In genomic region chr3:186095584-186096061, GRCh38 we compare ENCODE assay signal across 14 cellular contexts. TPM values are rescaled to one million over a fixed set of nuclear protein-coding genes. Genes with fewer than 3 reads are reported as not detected.
DNase-seq lines count a peak whose midpoint lies in the region; ATAC-seq and TF ChIP-seq lines count a peak whose summit lies in the region.
"Had no signal": no experiment of that assay in that cellular context is flagged by ENCODE, and none has a peak within 500 bp of the region (broad histone marks: within the 10 kb centered on the region; RNA-seq: fewer than 3 reads in every experiment).

No MANE protein-coding gene starts in this region.

- intact Hi-C loops in naive thymus-derived CD4-positive, alpha-beta T cell (cut with micrococcal nuclease) = no loop called here

- peaks cover 50 to 100% (median 66%) of the 10 kb centered on the region in 10 experiments for H3K4me1 ChIP-seq in BLaER1 treated with 17β-estradiol and CSF1 and Interleukin-3, amounts not matched to agents 10 nM and 100 nM
- peaks cover 4 to 31% (median 16%) of the 10 kb centered on the region in 3 donors for H3K4me1 ChIP-seq in gastroesophageal sphincter
- H3K4me1 ChIP-seq in naive thymus-derived CD4-positive, alpha-beta T cell (ENCODE audit: control insufficient read depth in 2 of 2, insufficient read depth in 2 of 2, low read length in 2 of 2) = no peaks in the 10 kb centered on the region

- no peak overlapping the region for H3K27ac Mint-ChIP-seq in naive thymus-derived CD4-positive, alpha-beta T cell

- H3K27ac ChIP-seq in BLaER1 treated with 17β-estradiol and CSF1 and Interleukin-3, amounts not matched to agents 10 nM and 100 nM = peak overlapping the region in 7 of 11 experiments; percentile 46 to 86 (median 75); a peak in 12 of 22 replicates
- no peak overlapping the region for H3K27ac ChIP-seq in gastroesophageal sphincter
- no peak overlapping the region for H3K27ac ChIP-seq in naive thymus-derived CD4-positive, alpha-beta T cell (ENCODE audit: low read depth, low read length)
- H3K27ac ChIP-seq: SJSA1 had no signal

- 85 to 88% methylated on average over 7 to 8 of the region's 8 CpGs for WGBS in gastroesophageal sphincter (ENCODE audit: low coverage in 1 of 2), 2 donors

- H3K4me2 ChIP-seq in BLaER1 treated with 17β-estradiol and CSF1 and Interleukin-3, amounts not matched to agents 10 nM and 100 nM = peak overlapping the region in 7 of 11 experiments; percentile 1 to 89 (median 77); a peak in 11 of 22 replicates

- DNase-seq in OCI-M1 (lab: John Stamatoyannopoulos, UW) (peak; percentile 41), cerebellar cortex (ENCODE audit: low spot score) (no peak), NCI-H524 treated with DMSO at 0.1 percent for 48 hours (lab: John Stamatoyannopoulos, UW) (no peak)
- no peak for DNase-seq in naive thymus-derived CD4-positive, alpha-beta T cell
- DNase-seq: activated CD4-positive, CD25-positive, alpha-beta regulatory T cell; effector memory CD4-positive, alpha-beta T cell; kidney glomerular epithelial cell; NCI-H1105 had no signal

- TF ChIP-seq EP300 in gastroesophageal sphincter (IDR thresholded peaks at IDR 0.05) = no peak

- CTCF ChIA-PET in naive thymus-derived CD4-positive, alpha-beta T cell (lab: Charles Lee) = no interaction called here

- peaks cover 64 to 77% (median 72%) of the 10 kb centered on the region in 5 donors for H3K27me3 Mint-ChIP-seq in naive thymus-derived CD4-positive, alpha-beta T cell

- no peak for TF ChIP-seq CTCF in gastroesophageal sphincter (IDR thresholded peaks at IDR 0.05)

- no peaks in the 10 kb centered on the region for H3K36me3 Mint-ChIP-seq in naive thymus-derived CD4-positive, alpha-beta T cell

- H3K9ac ChIP-seq in BLaER1 treated with 17β-estradiol and CSF1 and Interleukin-3, amounts not matched to agents 10 nM and 100 nM = peak overlapping the region in 5 of 11 experiments; percentile 56 to 75 (median 64); a peak in 9 of 22 replicates

- H3K4me3 Mint-ChIP-seq in naive thymus-derived CD4-positive, alpha-beta T cell = no peak overlapping the region

- H3K9me3 ChIP-seq in BLaER1 treated with 17β-estradiol and CSF1 and Interleukin-3, amounts not matched to agents 10 nM and 100 nM (replicated peaks in 1 of 11) = no peaks in the 10 kb centered on the region
- H3K9me3 ChIP-seq in gastroesophageal sphincter = no peaks in the 10 kb centered on the region
- H3K9me3 ChIP-seq in naive thymus-derived CD4-positive, alpha-beta T cell (ENCODE audit: control insufficient read depth in 2 of 3, low read length in 3 of 3) = no peaks in the 10 kb centered on the region
- H3K9me3 ChIP-seq: SJSA1, upper lobe of left lung had no signal

- POLR2A ChIA-PET in naive thymus-derived CD4-positive, alpha-beta T cell (lab: Charles Lee) = no interaction called here

- H3K4me1 Mint-ChIP-seq in naive thymus-derived CD4-positive, alpha-beta T cell = peaks cover 0 to 10% (median 5%) of the 10 kb centered on the region in 7 donors

- H3K27me3 ChIP-seq in BLaER1 treated with 17β-estradiol and CSF1 and Interleukin-3, amounts not matched to agents 10 nM and 100 nM = no peaks in the 10 kb centered on the region
- no peaks in the 10 kb centered on the region for H3K27me3 ChIP-seq in gastroesophageal sphincter
- H3K27me3 ChIP-seq in naive thymus-derived CD4-positive, alpha-beta T cell (ENCODE audit: control insufficient read depth in 2 of 2, insufficient read depth in 2 of 2, low read length in 2 of 2) = peaks cover 0 to 4% of the 10 kb centered on the region in 2 donors
- H3K27me3 ChIP-seq: SJSA1, upper lobe of left lung had no signal

- ATAC-seq in gastroesophageal sphincter (peak; percentile 54), HG03139 (IDR thresholded peaks at IDR 0.05; ENCODE audit: unreplicated experiment) (no peak), GM19452 (IDR thresholded peaks at IDR 0.05; ENCODE audit: unreplicated experiment) (no peak)
- peak; percentile 74 for ATAC-seq in naive thymus-derived CD4-positive, alpha-beta T cell

- H3K36me3 ChIP-seq in BLaER1 treated with 17β-estradiol and CSF1 and Interleukin-3, amounts not matched to agents 10 nM and 100 nM = peaks cover 17 to 95% (median 71%) of the 10 kb centered on the region in 11 experiments; a peak in 21 of 22 replicates
- H3K36me3 ChIP-seq in gastroesophageal sphincter = no peaks in the 10 kb centered on the region
- H3K36me3 ChIP-seq in naive thymus-derived CD4-positive, alpha-beta T cell (ENCODE audit: control insufficient read depth in 2 of 3, insufficient read depth in 3 of 3, low read length in 3 of 3) = no peaks in the 10 kb centered on the region
- H3K36me3 ChIP-seq: upper lobe of left lung had no signal

- no peak overlapping the region for H3K4me3 ChIP-seq in BLaER1 treated with 17β-estradiol and CSF1 and Interleukin-3, amounts not matched to agents 10 nM and 100 nM
- no peak overlapping the region for H3K4me3 ChIP-seq in gastroesophageal sphincter
- no peak overlapping the region for H3K4me3 ChIP-seq in naive thymus-derived CD4-positive, alpha-beta T cell (ENCODE audit: low read length)
- H3K4me3 ChIP-seq: SJSA1, upper lobe of left lung had no signal

- TF ChIP-seq POLR2A in gastroesophageal sphincter (IDR thresholded peaks at IDR 0.05) = no peak

- no peaks in the 10 kb centered on the region for H3K9me3 Mint-ChIP-seq in naive thymus-derived CD4-positive, alpha-beta T cell

- peaks cover 0 to 98% (median 0%) of the 10 kb centered on the region in 11 experiments; a peak in 7 of 22 replicates for H4K20me1 ChIP-seq in BLaER1 treated with 17β-estradiol and CSF1 and Interleukin-3, amounts not matched to agents 10 nM and 100 nM

RNA-seq across cellular contexts. Expression of gene ETV5, which starts 13.3 kb away (rescaled TPM):
- 10 to 100 TPM in 2 of 4 donors, 1 to 10 TPM in 2; 5.9 to 15.5 (median 9.7) TPM for total RNA-seq in gastroesophageal sphincter
- 1 to 10 TPM in 2 of 5 experiments, under 1 TPM in 2, not detected in 1; 0.56 to 2.3 (median 0.97) TPM for total RNA-seq in naive thymus-derived CD4-positive, alpha-beta T cell
- polyA plus RNA-seq in naive thymus-derived CD4-positive, alpha-beta T cell = not detected

Comparison
In these comparisons a context has a peak if more than half of its experiments do, and no peak if none do; other contexts are left out.
1. H3K27ac ChIP-seq: peak in BLaER1 treated with 17β-estradiol and CSF1 and Interleukin-3, amounts not matched to agents 10 nM and 100 nM (7 of 11); none in gastroesophageal sphincter (0 of 4) and naive thymus-derived CD4-positive, alpha-beta T cell (single experiment).
2. ATAC-seq: peak in gastroesophageal sphincter (single experiment) and naive thymus-derived CD4-positive, alpha-beta T cell (single experiment); none in HG03139 (single experiment) and GM19452 (single experiment).